Comparison of ENCODE assay signal across 8 cellular contexts in the genomic region with DNA sequence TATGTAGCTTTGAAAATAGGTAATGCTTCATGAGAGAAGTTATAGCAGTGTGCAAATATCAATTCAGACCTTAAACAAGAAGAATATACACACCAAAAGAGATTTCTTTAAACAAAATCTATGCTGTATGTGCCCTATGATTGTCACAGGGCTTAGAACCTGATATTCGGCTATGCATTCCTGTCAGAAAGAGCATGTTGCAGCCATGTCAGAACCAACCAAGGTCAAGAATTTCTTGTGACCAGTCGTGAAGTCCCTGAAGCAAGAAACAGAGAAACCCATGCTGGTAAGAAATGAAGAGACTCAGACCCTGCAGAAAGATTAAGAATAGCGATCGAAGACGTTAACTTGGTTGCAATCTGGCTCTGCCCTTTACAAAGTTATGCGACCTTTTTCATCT.
DNase-seq lines count a peak whose midpoint lies in the region; ATAC-seq, FAIRE-seq and TF ChIP-seq lines count a peak whose summit lies in the region.

No MANE protein-coding gene starts in this region.

- H3K4me1 ChIP-seq in A549 = no peaks in the 10 kb centered on the region
- peaks cover 9% of the 10 kb centered on the region for H3K4me1 ChIP-seq in vagina

- peaks cover 0 to 13% (median 4%) of the 10 kb centered on the region in 7 donors for H3K9me3 Mint-ChIP-seq in CD14-positive monocyte

- peak; percentile 35 to 59; a peak in 5 of 6 replicates for ATAC-seq in A549

- H3K4me1 Mint-ChIP-seq in CD14-positive monocyte = peaks cover 20% of the 10 kb centered on the region

- no peak overlapping the region for H3K27ac Mint-ChIP-seq in CD14-positive monocyte

- no peak overlapping the region for H3K4me3 Mint-ChIP-seq in CD14-positive monocyte

- POLR2A ChIA-PET in A549 (lab: Yijun Ruan, JAX) = no interaction called here

- no peaks in the 10 kb centered on the region for H3K27me3 ChIP-seq in vagina

- TF ChIP-seq RAD21 in A549 (conservative IDR thresholded peaks at IDR 0.05 in 1 of 2, IDR thresholded peaks at IDR 0.05 in 1 of 2) = no peak

- no peaks in the 10 kb centered on the region for H3K36me3 Mint-ChIP-seq in CD14-positive monocyte

- no peaks in the 10 kb centered on the region for H3K27me3 Mint-ChIP-seq in CD14-positive monocyte (ENCODE audit: low read depth in 3 of 3)

- 3% methylated on average over 6 of the region's 6 CpGs for WGBS in A549 (ENCODE audit: missing lambda C conversion rate)

- intact Hi-C loops in vagina (cut with DNase I) = no loop called here
- intact Hi-C loops in CD14-positive monocyte (cut with micrococcal nuclease) = no loop called here

- H3K36me3 ChIP-seq in vagina = no peaks in the 10 kb centered on the region

- FAIRE-seq in A549 (lab: Jason Lieb, UNC) = no peak
- FAIRE-seq in H54 (lab: Jason Lieb, UNC) = no peak

- TF ChIP-seq EP300 in A549 (IDR thresholded peaks at IDR 0.05) = no peak

- DNase-seq in A549 (ENCODE audit: low read depth in 1 of 2, low spot score in 1 of 2) (no peak), HFF-Myc (ENCODE audit: extremely low read depth, low read depth) (no peak), astrocyte of the hippocampus (ENCODE audit: low read depth, low spot score) (peak; percentile 4), medulla oblongata (ENCODE audit: extremely low spot score) (peak; percentile 10), vagina (ENCODE audit: extremely low spot score in 2 of 2) (no peak), hepatic stellate cell (ENCODE audit: low spot score) (no peak), H54 (ENCODE audit: insufficient read length, low spot score) (no peak), CD14-positive monocyte (ENCODE audit: low spot score) (no peak)

- CTCF ChIA-PET in A549 (lab: Yijun Ruan, JAX) = no interaction called here

- H3K4me2 ChIP-seq in A549 = peak overlapping the region; percentile 88

- H3K4me3 ChIP-seq in A549 (peak overlapping the region; percentile 60), HFF-Myc (replicated peaks; ENCODE audit: low read depth, low read length) (peak overlapping the region; percentile 79), vagina (peak overlapping the region; percentile 47 to 49)

- TF ChIP-seq POLR2A in A549 (IDR thresholded peaks at IDR 0.05; ENCODE audit: low read length) (no peak), vagina (IDR thresholded peaks at IDR 0.05) (no peak), H54 (IDR thresholded peaks at IDR 0.05; ENCODE audit: low read depth, low read length) (no peak)

- H3K27ac ChIP-seq in A549 (peak overlapping the region; percentile 38 to 72; a peak in 5 of 6 replicates), vagina (no peak overlapping the region)

- H3K9me3 ChIP-seq in A549 (no peaks in the 10 kb centered on the region), vagina (no peaks in the 10 kb centered on the region)

- TF ChIP-seq CTCF in A549 (IDR thresholded peaks at IDR 0.05) (no peak), HFF-Myc (IDR thresholded peaks at IDR 0.05; ENCODE audit: low read depth, low read length, missing control alignments) (no peak), vagina (IDR thresholded peaks at IDR 0.05) (no peak), CD14-positive monocyte (IDR thresholded peaks at IDR 0.05) (no peak)

TF ChIP-seq in A549, 52 proteins besides CTCF, POLR2A, EP300 and RAD21:
- TF ChIP-seq, protein P1, sequence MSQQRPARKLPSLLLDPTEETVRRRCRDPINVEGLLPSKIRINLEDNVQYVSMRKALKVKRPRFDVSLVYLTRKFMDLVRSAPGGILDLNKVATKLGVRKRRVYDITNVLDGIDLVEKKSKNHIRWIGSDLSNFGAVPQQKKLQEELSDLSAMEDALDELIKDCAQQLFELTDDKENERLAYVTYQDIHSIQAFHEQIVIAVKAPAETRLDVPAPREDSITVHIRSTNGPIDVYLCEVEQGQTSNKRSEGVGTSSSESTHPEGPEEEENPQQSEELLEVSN (IDR thresholded peaks at IDR 0.05; ENCODE audit: borderline replicate concordance, low read depth) = no peak
- TF ChIP-seq EHF (CRISPR knock-in tag; IDR thresholded peaks at IDR 0.05) = no peak
- TF ChIP-seq BHLHE40 (IDR thresholded peaks at IDR 0.05; ENCODE audit: low read depth, low read length) = no peak
- TF ChIP-seq MAZ (IDR thresholded peaks at IDR 0.05; ENCODE audit: borderline replicate concordance, low read depth, low read length) = no peak
- TF ChIP-seq CBX8 (IDR thresholded peaks at IDR 0.05) = no peak
- TF ChIP-seq RCOR1 (IDR thresholded peaks at IDR 0.05; ENCODE audit: low read depth, low read length) = no peak
- TF ChIP-seq RFX5 (IDR thresholded peaks at IDR 0.05) = no peak
- TF ChIP-seq HDAC2 (IDR thresholded peaks at IDR 0.05) = no peak
TF ChIP-seq in A549: peak in this region for 0.

Comparison
In these comparisons a context has a peak if more than half of its experiments do, and no peak if none do; other contexts are left out.
1. DNase-seq: peak in astrocyte of the hippocampus (single experiment) and medulla oblongata (single experiment); none in A549 (0 of 2), HFF-Myc (single experiment), vagina (0 of 2), hepatic stellate cell (single experiment), H54 (single experiment) and CD14-positive monocyte (single experiment).
2. Peak in every context shown above with its lines, with median percentiles within 50 percentile points of each other: H3K4me3 ChIP-seq.